Comparison of ENCODE assay signal across 15 cellular contexts in genomic region chr2:15980605-15981098, GRCh38. TPM values are rescaled to one million over a fixed set of nuclear protein-coding genes. Genes with fewer than 3 reads are reported as not detected.
DNase-seq lines count a peak whose midpoint lies in the region; ATAC-seq and TF ChIP-seq lines count a peak whose summit lies in the region.
"Had no signal": no experiment of that assay in that cellular context is flagged by ENCODE, and none has a peak within 500 bp of the region (broad histone marks: within the 10 kb centered on the region; RNA-seq: fewer than 3 reads in every experiment).

No MANE protein-coding gene starts in this region.

- POLR2A ChIA-PET in WTC11 (lab: Charles Lee): interaction anchor here (1.0 to 1.3 kb wide), 3 partner anchors 39 to 124 kb away, joined by 4 to 8 read pairs (median 5); no protein-coding TSS in a partner anchor
- POLR2A ChIA-PET in Caco-2 (lab: Charles Lee): interaction anchor here (0.6 kb wide), 1 partner anchor 27 kb away, joined by 3 read pairs; no protein-coding TSS in a partner anchor

- H4K5ac ChIP-seq in H9 (ENCODE audit: insufficient read length, low read depth, low read length): no peak overlapping the region

- DNase-seq in H9: peak; percentile 91
- peak; percentile 86 for DNase-seq in WTC11 (ENCODE audit: low spot score)
- peak; percentile 79 for DNase-seq in iPS DF 6.9 (ENCODE audit: low read depth, low spot score)
- DNase-seq in neural progenitor cell (ENCODE audit: low spot score): peak; percentile 74
- DNase-seq in Caco-2: no peak
- DNase-seq in left ventricle myocardium superior: no peak
- DNase-seq: CD8-positive, alpha-beta T cell; NCI-H1417 treated with DMSO at 0.1 percent for 48 hours; NCI-H2029; NCI-H345; NCI-H524 treated with DMSO at 0.1 percent for 48 hours had no signal

- no peak for TF ChIP-seq CTCF in H9 (conservative IDR thresholded peaks at IDR 0.05)
- TF ChIP-seq CTCF in WTC11 (IDR thresholded peaks at IDR 0.05): no peak
- TF ChIP-seq CTCF in neural progenitor cell (IDR thresholded peaks at IDR 0.05): no peak
- no peak for TF ChIP-seq CTCF in Caco-2 (IDR thresholded peaks at IDR 0.05; ENCODE audit: insufficient read depth in 1 of 2, low read depth in 1 of 2, low read length in 1 of 2, severe bottlenecking in 1 of 2, unreplicated experiment in 1 of 2)

- peak overlapping the region; percentile 38 for H3K27ac ChIP-seq in H9 (ENCODE audit: insufficient read length, low read depth, low read length)
- H3K27ac ChIP-seq in iPS DF 6.9 (ENCODE audit: low read length): no peak overlapping the region
- no peak overlapping the region for H3K27ac ChIP-seq in neural progenitor cell
- H3K27ac ChIP-seq: A549; BLaER1 treated with 17β-estradiol and CSF1 and Interleukin-3, amounts not matched to agents 10 nM and 100 nM; KMS-11 had no signal

- no peak overlapping the region for H2BK5ac ChIP-seq in H9 (ENCODE audit: insufficient read length, low read length)

- H2BK120ac ChIP-seq in H9 (ENCODE audit: low read depth, low read length, poor library complexity, severe bottlenecking): no peak overlapping the region

- CTCF ChIA-PET in WTC11 (lab: Charles Lee): interaction anchor here (0.8 to 2.1 kb wide), 3 partner anchors 16 to 54 kb away, joined by 3 to 11 read pairs (median 6); no protein-coding TSS in a partner anchor
- CTCF ChIA-PET in Caco-2 (lab: Charles Lee): no interaction called here

- H3K79me2 ChIP-seq in H9 (ENCODE audit: insufficient read depth, low read length) (no peaks in the 10 kb centered on the region), neural progenitor cell (ENCODE audit: low read depth) (no peaks in the 10 kb centered on the region)

- H2AK5ac ChIP-seq in H9 (ENCODE audit: insufficient read length, low read length): no peak overlapping the region

- H3K23me2 ChIP-seq in H9 (ENCODE audit: insufficient read length, low read depth, low read length, poor library complexity, severe bottlenecking): no peaks in the 10 kb centered on the region

- H3K9me3 Mint-ChIP-seq in H9 (peaks cover 0 to 3% of the 10 kb centered on the region in 2 experiments; a peak in 1 of 5 replicates), WTC11 (peaks cover 3% of the 10 kb centered on the region), neural progenitor cell (peaks cover 2% of the 10 kb centered on the region), Caco-2 (ENCODE audit: unreplicated experiment) (no peaks in the 10 kb centered on the region)
- H3K9me3 Mint-ChIP-seq: CD8-positive, alpha-beta T cell had no signal

- peaks cover 3% of the 10 kb centered on the region for H3K27me3 Mint-ChIP-seq in H9 (ENCODE audit: low read depth)
- no peaks in the 10 kb centered on the region for H3K27me3 Mint-ChIP-seq in WTC11 (ENCODE audit: low read depth)
- peaks cover 20% of the 10 kb centered on the region for H3K27me3 Mint-ChIP-seq in neural progenitor cell (ENCODE audit: insufficient read depth, low read depth)
- H3K27me3 Mint-ChIP-seq in Caco-2 (ENCODE audit: insufficient read depth, unreplicated experiment): no peaks in the 10 kb centered on the region

- H3K27ac Mint-ChIP-seq in H9 (peak overlapping the region; percentile 69 to 97 (median 95); a peak in 4 of 7 replicates), WTC11 (peak overlapping the region; percentile 85), neural progenitor cell (peak overlapping the region; percentile 50), Caco-2 (ENCODE audit: unreplicated experiment) (no peak overlapping the region)
- H3K27ac Mint-ChIP-seq: CD8-positive, alpha-beta T cell had no signal

- H3T11ph ChIP-seq in H9 (ENCODE audit: low read length): no peak overlapping the region

- H3K9me3 ChIP-seq in H9 (ENCODE audit: control insufficient read depth, low read depth, low read length) (no peaks in the 10 kb centered on the region), iPS DF 6.9 (ENCODE audit: control insufficient read depth, insufficient read depth, low read length) (no peaks in the 10 kb centered on the region), neural progenitor cell (ENCODE audit: low read depth) (no peaks in the 10 kb centered on the region), Caco-2 (no peaks in the 10 kb centered on the region)
- H3K9me3 ChIP-seq: A549; BLaER1 treated with 17β-estradiol and CSF1 and Interleukin-3, amounts not matched to agents 10 nM and 100 nM had no signal

- H3K79me1 ChIP-seq in H9 (ENCODE audit: insufficient read depth, low read depth, low read length, poor library complexity, severe bottlenecking): no peaks in the 10 kb centered on the region

- H3K9ac ChIP-seq in H9 (ENCODE audit: extremely low read depth, insufficient read length, low read length) (no peak overlapping the region), neural progenitor cell (no peak overlapping the region)
- H3K9ac ChIP-seq: BLaER1 treated with 17β-estradiol and CSF1 and Interleukin-3, amounts not matched to agents 10 nM and 100 nM; KMS-11 had no signal

- no peak overlapping the region for H3K23ac ChIP-seq in H9 (ENCODE audit: insufficient read length, low read depth, low read length)

- H4K20me1 ChIP-seq in H9 (ENCODE audit: control insufficient read depth, insufficient read depth, insufficient read length) (peaks cover 3% of the 10 kb centered on the region), neural progenitor cell (ENCODE audit: low read depth) (no peaks in the 10 kb centered on the region)
- H4K20me1 ChIP-seq: BLaER1 treated with 17β-estradiol and CSF1 and Interleukin-3, amounts not matched to agents 10 nM and 100 nM had no signal

- peaks cover 46% of the 10 kb centered on the region for H3F3A ChIP-seq in neural progenitor cell (ENCODE audit: low read depth)

- H3K4me3 ChIP-seq in iPS DF 6.9 (ENCODE audit: low read length) (no peak overlapping the region), neural progenitor cell (no peak overlapping the region), Caco-2 (ENCODE audit: low read depth, low read length) (no peak overlapping the region)
- H3K4me3 ChIP-seq: A549; BLaER1 treated with 17β-estradiol and CSF1 and Interleukin-3, amounts not matched to agents 10 nM and 100 nM had no signal

- no peak overlapping the region for H3K56ac ChIP-seq in H9 (ENCODE audit: insufficient read length, low read depth, low read length)

- no peak overlapping the region for H2BK12ac ChIP-seq in H9 (ENCODE audit: insufficient read length, low read depth, low read length)

- H3K27me3 ChIP-seq in H9 (ENCODE audit: insufficient read depth, low read length) (no peaks in the 10 kb centered on the region), iPS DF 6.9 (ENCODE audit: control insufficient read depth, insufficient read depth, low read length) (no peaks in the 10 kb centered on the region), neural progenitor cell (no peaks in the 10 kb centered on the region), Caco-2 (replicated peaks; ENCODE audit: control insufficient read depth, insufficient read depth, low read length) (no peaks in the 10 kb centered on the region)
- H3K27me3 ChIP-seq: BLaER1 treated with 17β-estradiol and CSF1 and Interleukin-3, amounts not matched to agents 10 nM and 100 nM had no signal

- no peak overlapping the region for H3K14ac ChIP-seq in H9 (ENCODE audit: insufficient read depth, low read length)

- H3K36me3 Mint-ChIP-seq in H9 (ENCODE audit: insufficient read depth in 1 of 3, low read depth in 3 of 3): peaks cover 0 to 4% (median 0%) of the 10 kb centered on the region in 3 experiments; a peak in 2 of 7 replicates
- H3K36me3 Mint-ChIP-seq in WTC11: no peaks in the 10 kb centered on the region
- H3K36me3 Mint-ChIP-seq in neural progenitor cell: no peaks in the 10 kb centered on the region
- H3K36me3 Mint-ChIP-seq in Caco-2 (ENCODE audit: insufficient read depth, unreplicated experiment): no peaks in the 10 kb centered on the region
- H3K36me3 Mint-ChIP-seq: CD8-positive, alpha-beta T cell had no signal

- H2AFZ ChIP-seq in H9 (ENCODE audit: low read length) (no peak overlapping the region), neural progenitor cell (replicated peaks) (no peak overlapping the region)

- no peaks in the 10 kb centered on the region for H3K36me3 ChIP-seq in iPS DF 6.9 (ENCODE audit: control insufficient read depth, insufficient read depth, low read length)
- no peaks in the 10 kb centered on the region for H3K36me3 ChIP-seq in neural progenitor cell
- no peaks in the 10 kb centered on the region for H3K36me3 ChIP-seq in Caco-2 (ENCODE audit: control insufficient read depth, insufficient read depth, low read length)
- H3K36me3 ChIP-seq: BLaER1 treated with 17β-estradiol and CSF1 and Interleukin-3, amounts not matched to agents 10 nM and 100 nM had no signal

- no peak overlapping the region for H4K8ac ChIP-seq in H9 (replicated peaks; ENCODE audit: insufficient read length, low read depth, low read length)

- no peak overlapping the region for H3K18ac ChIP-seq in H9 (ENCODE audit: insufficient read length, low read depth, low read length)

- no peak overlapping the region for H4K91ac ChIP-seq in H9 (ENCODE audit: insufficient read length, low read depth, low read length)

- BruUV-seq in Caco-2 (replicated peaks; lab: Mats Ljungman, UMichigan): no TSS peak

- H3K4me1 ChIP-seq in H9 (ENCODE audit: insufficient read depth, low read length): peaks cover 7% of the 10 kb centered on the region; the same call in 1 of the 2 replicates
- peaks cover 6% of the 10 kb centered on the region for H3K4me1 ChIP-seq in iPS DF 6.9 (ENCODE audit: control insufficient read depth, insufficient read depth, low read length)
- peaks cover 47% of the 10 kb centered on the region for H3K4me1 ChIP-seq in neural progenitor cell
- peaks cover 2% of the 10 kb centered on the region for H3K4me1 ChIP-seq in Caco-2
- H3K4me1 ChIP-seq: A549 had no signal

- WGBS in H9 (ENCODE audit: extremely low coverage, insufficient read length, low lambda C conversion rate): no CpG with 5 or more reads among the region's 14 CpGs
- no CpG with 5 or more reads among the region's 14 CpGs for WGBS in iPS DF 6.9 (ENCODE audit: insufficient coverage, insufficient read length)

- peak overlapping the region in 1 of 2 experiments; percentile 38; a peak in 1 of 5 replicates for H3K4me3 Mint-ChIP-seq in H9
- H3K4me3 Mint-ChIP-seq in WTC11: no peak overlapping the region
- H3K4me3 Mint-ChIP-seq in neural progenitor cell: no peak overlapping the region
- H3K4me3 Mint-ChIP-seq in Caco-2 (ENCODE audit: unreplicated experiment): no peak overlapping the region
- H3K4me3 Mint-ChIP-seq: CD8-positive, alpha-beta T cell had no signal

- H3K4me2 ChIP-seq in H9 (ENCODE audit: insufficient read depth, insufficient read length, low read length) (peak overlapping the region; percentile 30), neural progenitor cell (peak overlapping the region; percentile 23)
- H3K4me2 ChIP-seq: A549; BLaER1 treated with 17β-estradiol and CSF1 and Interleukin-3, amounts not matched to agents 10 nM and 100 nM; KMS-11 had no signal

- no peak overlapping the region for H2BK20ac ChIP-seq in H9 (ENCODE audit: low read depth, low read length, poor library complexity, severe bottlenecking)

- H3K4ac ChIP-seq in H9 (ENCODE audit: low read depth, low read length): no peak overlapping the region

- intact Hi-C loops in Caco-2 (cut with micrococcal nuclease; ENCODE audit: unreplicated experiment) (no loop called here), left ventricle myocardium superior (cut with micrococcal nuclease) (no loop called here)

- peaks cover 57 to 60% of the 10 kb centered on the region in 2 experiments for H3K4me1 Mint-ChIP-seq in H9
- peaks cover 64% of the 10 kb centered on the region for H3K4me1 Mint-ChIP-seq in WTC11
- peaks cover 65% of the 10 kb centered on the region for H3K4me1 Mint-ChIP-seq in neural progenitor cell
- no peaks in the 10 kb centered on the region for H3K4me1 Mint-ChIP-seq in Caco-2 (ENCODE audit: low read depth, unreplicated experiment)

- ATAC-seq in WTC11: peak; percentile 85
- ATAC-seq in left ventricle myocardium superior: no peak
- ATAC-seq in HG02885 (IDR thresholded peaks at IDR 0.05; ENCODE audit: poor library complexity, unreplicated experiment): no peak
- ATAC-seq: A549; CD8-positive, alpha-beta T cell had no signal

- no peak overlapping the region for H2BK15ac ChIP-seq in H9 (ENCODE audit: low read depth, low read length)

RNA-seq across cellular contexts. Expression of gene MYCN, which starts 40.3 kb away (rescaled TPM):
- total RNA-seq in H9 (2021) (100.0 and 105 TPM in 2 replicates), WTC11 (2021) (68.3 to 77.5 TPM (median 75.3 TPM) in 3 replicates), neural progenitor cell (ENCODE audit: low replicate concordance) (24.7 and 26.7 TPM in 2 replicates), Caco-2 (2022) (46.6 and 54.4 TPM in 2 replicates), left ventricle myocardium superior (0.45 TPM)
- total RNA-seq: CD8-positive, alpha-beta T cell had no signal

Comparison
In these comparisons a context has a peak if more than half of its experiments do, and no peak if none do; other contexts are left out.
1. DNase-seq: peak in H9 (single experiment), WTC11 (single experiment), iPS DF 6.9 (single experiment) and neural progenitor cell (single experiment); none in Caco-2 (0 of 2) and left ventricle myocardium superior (single experiment).
2. RNA of gene MYCN, which starts 40.3 kb away (total RNA-seq): 100.0 to 105 TPM in H9, 68.3 to 77.5 TPM in WTC11, 46.6 to 54.4 TPM in Caco-2 and 24.7 to 26.7 TPM in neural progenitor cell; 0.45 TPM in left ventricle myocardium superior (single experiment); every median in the first group is over 10 times any median in the second.